1 cellular context compared by ENCODE assay signal in the genomic region with DNA sequence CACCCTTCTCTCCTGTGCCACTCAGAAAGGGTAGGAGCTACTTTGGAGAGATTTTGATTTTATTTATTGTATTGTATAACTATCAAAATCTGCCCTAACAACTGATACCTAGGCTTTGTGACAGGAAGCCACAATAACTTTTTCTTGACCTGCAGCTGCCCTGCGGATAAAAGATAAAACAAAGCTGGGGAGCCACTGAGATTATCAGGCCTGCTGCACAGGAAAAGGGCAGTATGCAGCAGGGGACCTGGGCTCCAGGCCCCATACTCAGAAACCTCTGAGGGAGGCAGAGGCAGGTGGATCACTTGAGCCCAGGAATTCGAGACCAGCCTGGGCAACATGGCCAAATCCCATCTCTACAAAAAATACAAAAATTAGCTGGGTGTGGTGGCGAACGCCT.
TF ChIP-seq lines count a peak whose summit lies in the region.

No MANE protein-coding gene starts in this region.

TF ChIP-seq in A549, 52 proteins besides CTCF, POLR2A, EP300 and RAD21 (continued from another document):
- TF ChIP-seq, protein P1, sequence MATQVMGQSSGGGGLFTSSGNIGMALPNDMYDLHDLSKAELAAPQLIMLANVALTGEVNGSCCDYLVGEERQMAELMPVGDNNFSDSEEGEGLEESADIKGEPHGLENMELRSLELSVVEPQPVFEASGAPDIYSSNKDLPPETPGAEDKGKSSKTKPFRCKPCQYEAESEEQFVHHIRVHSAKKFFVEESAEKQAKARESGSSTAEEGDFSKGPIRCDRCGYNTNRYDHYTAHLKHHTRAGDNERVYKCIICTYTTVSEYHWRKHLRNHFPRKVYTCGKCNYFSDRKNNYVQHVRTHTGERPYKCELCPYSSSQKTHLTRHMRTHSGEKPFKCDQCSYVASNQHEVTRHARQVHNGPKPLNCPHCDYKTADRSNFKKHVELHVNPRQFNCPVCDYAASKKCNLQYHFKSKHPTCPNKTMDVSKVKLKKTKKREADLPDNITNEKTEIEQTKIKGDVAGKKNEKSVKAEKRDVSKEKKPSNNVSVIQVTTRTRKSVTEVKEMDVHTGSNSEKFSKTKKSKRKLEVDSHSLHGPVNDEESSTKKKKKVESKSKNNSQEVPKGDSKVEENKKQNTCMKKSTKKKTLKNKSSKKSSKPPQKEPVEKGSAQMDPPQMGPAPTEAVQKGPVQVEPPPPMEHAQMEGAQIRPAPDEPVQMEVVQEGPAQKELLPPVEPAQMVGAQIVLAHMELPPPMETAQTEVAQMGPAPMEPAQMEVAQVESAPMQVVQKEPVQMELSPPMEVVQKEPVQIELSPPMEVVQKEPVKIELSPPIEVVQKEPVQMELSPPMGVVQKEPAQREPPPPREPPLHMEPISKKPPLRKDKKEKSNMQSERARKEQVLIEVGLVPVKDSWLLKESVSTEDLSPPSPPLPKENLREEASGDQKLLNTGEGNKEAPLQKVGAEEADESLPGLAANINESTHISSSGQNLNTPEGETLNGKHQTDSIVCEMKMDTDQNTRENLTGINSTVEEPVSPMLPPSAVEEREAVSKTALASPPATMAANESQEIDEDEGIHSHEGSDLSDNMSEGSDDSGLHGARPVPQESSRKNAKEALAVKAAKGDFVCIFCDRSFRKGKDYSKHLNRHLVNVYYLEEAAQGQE (IDR thresholded peaks at IDR 0.05): no peak
- TF ChIP-seq RCOR1 (IDR thresholded peaks at IDR 0.05; ENCODE audit: low read depth, low read length) (no peak), HOXB5 (CRISPR knock-in tag; IDR thresholded peaks at IDR 0.05) (no peak), NFE2L2 (conservative IDR thresholded peaks at IDR 0.05; ENCODE audit: low read length) (no peak), NPAS2 (CRISPR knock-in tag; IDR thresholded peaks at IDR 0.05; ENCODE audit: borderline replicate concordance) (no peak), PHF8 (IDR thresholded peaks at IDR 0.05; ENCODE audit: borderline replicate concordance, low read depth) (no peak), ZFP36 (IDR thresholded peaks at IDR 0.05; ENCODE audit: borderline replicate concordance, partially characterized antibody) (no peak), HOXB13 (CRISPR knock-in tag; IDR thresholded peaks at IDR 0.05; ENCODE audit: low read depth) (no peak), HDAC2 (IDR thresholded peaks at IDR 0.05) (no peak)
- TF ChIP-seq, protein P2, sequence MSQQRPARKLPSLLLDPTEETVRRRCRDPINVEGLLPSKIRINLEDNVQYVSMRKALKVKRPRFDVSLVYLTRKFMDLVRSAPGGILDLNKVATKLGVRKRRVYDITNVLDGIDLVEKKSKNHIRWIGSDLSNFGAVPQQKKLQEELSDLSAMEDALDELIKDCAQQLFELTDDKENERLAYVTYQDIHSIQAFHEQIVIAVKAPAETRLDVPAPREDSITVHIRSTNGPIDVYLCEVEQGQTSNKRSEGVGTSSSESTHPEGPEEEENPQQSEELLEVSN (IDR thresholded peaks at IDR 0.05; ENCODE audit: borderline replicate concordance, low read depth): no peak
- TF ChIP-seq, protein P3, sequence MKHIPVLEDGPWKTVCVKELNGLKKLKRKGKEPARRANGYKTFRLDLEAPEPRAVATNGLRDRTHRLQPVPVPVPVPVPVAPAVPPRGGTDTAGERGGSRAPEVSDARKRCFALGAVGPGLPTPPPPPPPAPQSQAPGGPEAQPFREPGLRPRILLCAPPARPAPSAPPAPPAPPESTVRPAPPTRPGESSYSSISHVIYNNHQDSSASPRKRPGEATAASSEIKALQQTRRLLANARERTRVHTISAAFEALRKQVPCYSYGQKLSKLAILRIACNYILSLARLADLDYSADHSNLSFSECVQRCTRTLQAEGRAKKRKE (CRISPR knock-in tag; IDR thresholded peaks at IDR 0.05; ENCODE audit: low read depth): no peak
- TF ChIP-seq, protein P4, sequence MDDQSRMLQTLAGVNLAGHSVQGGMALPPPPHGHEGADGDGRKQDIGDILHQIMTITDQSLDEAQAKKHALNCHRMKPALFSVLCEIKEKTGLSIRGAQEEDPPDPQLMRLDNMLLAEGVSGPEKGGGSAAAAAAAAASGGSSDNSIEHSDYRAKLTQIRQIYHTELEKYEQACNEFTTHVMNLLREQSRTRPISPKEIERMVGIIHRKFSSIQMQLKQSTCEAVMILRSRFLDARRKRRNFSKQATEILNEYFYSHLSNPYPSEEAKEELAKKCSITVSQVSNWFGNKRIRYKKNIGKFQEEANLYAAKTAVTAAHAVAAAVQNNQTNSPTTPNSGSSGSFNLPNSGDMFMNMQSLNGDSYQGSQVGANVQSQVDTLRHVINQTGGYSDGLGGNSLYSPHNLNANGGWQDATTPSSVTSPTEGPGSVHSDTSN (IDR thresholded peaks at IDR 0.05): no peak
- TF ChIP-seq, protein P5, sequence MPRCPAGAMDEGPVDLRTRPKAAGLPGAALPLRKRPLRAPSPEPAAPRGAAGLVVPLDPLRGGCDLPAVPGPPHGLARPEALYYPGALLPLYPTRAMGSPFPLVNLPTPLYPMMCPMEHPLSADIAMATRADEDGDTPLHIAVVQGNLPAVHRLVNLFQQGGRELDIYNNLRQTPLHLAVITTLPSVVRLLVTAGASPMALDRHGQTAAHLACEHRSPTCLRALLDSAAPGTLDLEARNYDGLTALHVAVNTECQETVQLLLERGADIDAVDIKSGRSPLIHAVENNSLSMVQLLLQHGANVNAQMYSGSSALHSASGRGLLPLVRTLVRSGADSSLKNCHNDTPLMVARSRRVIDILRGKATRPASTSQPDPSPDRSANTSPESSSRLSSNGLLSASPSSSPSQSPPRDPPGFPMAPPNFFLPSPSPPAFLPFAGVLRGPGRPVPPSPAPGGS (IDR thresholded peaks at IDR 0.05): no peak
